In genomic region chr2:27024812-27025211, GRCh38 we compare ENCODE assay signal across 24 cellular contexts. TPM values are rescaled to one million over a fixed set of nuclear protein-coding genes. Genes with fewer than 3 reads are reported as not detected.
DNase-seq lines count a peak whose midpoint lies in the region; ATAC-seq and TF ChIP-seq lines count a peak whose summit lies in the region.
"Had no signal": no experiment of that assay in that cellular context is flagged by ENCODE, and none has a peak within 500 bp of the region (broad histone marks: within the 10 kb centered on the region; RNA-seq: fewer than 3 reads in every experiment).

No MANE protein-coding gene starts in this region.

- DNase-seq in cardiac muscle cell (ENCODE audit: low read depth in 1 of 2, low spot score in 1 of 2) (no peak), Right ventricle myocardium inferior (ENCODE audit: missing footprints) (no peak), Panc1 (ENCODE audit: low read depth, low spot score) (no peak), iPS-NIHi7 (ENCODE audit: extremely low spot score) (peak; percentile 56), psoas muscle (no peak)
- no peak for DNase-seq in stimulated activated naive CD8-positive, alpha-beta T cell treated with anti-CD3 and anti-CD28 coated beads, Interleukin-15, Interleukin-2, amounts not matched to agents 100 U/mL and 50 U/mL, for 24 hours
- DNase-seq: ACHN; activated gamma-delta T cell treated with Interleukin-2 at 50 U/mL for 16 hours; activated T-cell treated with anti-CD3 and anti-CD28 coated beads, Interleukin-2, amount 50 U/mL, for 4 hours; cerebellar nuclear complex; GF-D8; HFFc6; hypothalamus; left ventricle myocardium inferior; NCI-H1105; NCI-H2029; stimulated activated naive B cell treated with anti-CD40 and anti-IgM and Interleukin-4, amounts not matched to agents 10 μg/mL and 1 μg/mL and 100 μg/mL, for 72 hours; T-helper 17 cell had no signal

- in situ Hi-C loops in Panc1 (cut with HindIII; ENCODE audit: low pct_unique_long_range_greater_than_20kb, low sequenced_read_pairs) = no loop called here

- CTCF ChIA-PET in Panc1 (lab: Charles Lee) = no interaction called here

- intact Hi-C loops in Right ventricle myocardium inferior (cut with DNase I) (no loop called here), Panc1 (cut with micrococcal nuclease; ENCODE audit: unreplicated experiment) (no loop called here), psoas muscle (cut with DNase I) (no loop called here)

- H3K4me1 ChIP-seq in cardiac muscle cell (ENCODE audit: low read depth) = peaks cover 13% of the 10 kb centered on the region
- H3K4me1 ChIP-seq in Panc1 (ENCODE audit: control insufficient read depth, insufficient read depth, low read length) = peaks cover 6% of the 10 kb centered on the region
- H3K4me1 ChIP-seq in psoas muscle = peaks cover 8% of the 10 kb centered on the region
- H3K4me1 ChIP-seq: BLaER1 had no signal

- H3K4me3 ChIP-seq in cardiac muscle cell (no peak overlapping the region), Panc1 (ENCODE audit: low read depth in 2 of 2, low read length in 2 of 2) (no peak overlapping the region), psoas muscle (no peak overlapping the region)
- H3K4me3 ChIP-seq: BLaER1, left ventricle myocardium inferior, SK-N-MC had no signal

- no peak overlapping the region for H3K27ac ChIP-seq in cardiac muscle cell
- H3K27ac ChIP-seq in Panc1 (ENCODE audit: low read length) = no peak overlapping the region
- no peak overlapping the region for H3K27ac ChIP-seq in psoas muscle
- H3K27ac ChIP-seq: BLaER1, left ventricle myocardium inferior, RWPE1, SK-N-MC had no signal

- H3K27me3 ChIP-seq in cardiac muscle cell (no peaks in the 10 kb centered on the region), Panc1 (ENCODE audit: control insufficient read depth, insufficient read depth, low read length) (no peaks in the 10 kb centered on the region), psoas muscle (ENCODE audit: insufficient read depth in 3 of 3, low read length in 2 of 3) (no peaks in the 10 kb centered on the region)
- H3K27me3 ChIP-seq: BLaER1 had no signal

- POLR2A ChIA-PET in Panc1 (lab: Charles Lee) = no interaction called here

- H3K9me3 ChIP-seq in cardiac muscle cell (ENCODE audit: low read depth) (no peaks in the 10 kb centered on the region), Panc1 (ENCODE audit: control insufficient read depth, insufficient read depth, low read depth, low read length) (no peaks in the 10 kb centered on the region), psoas muscle (no peaks in the 10 kb centered on the region)
- H3K9me3 ChIP-seq: BLaER1, left ventricle myocardium inferior had no signal

- TF ChIP-seq CTCF in cardiac muscle cell (IDR thresholded peaks at IDR 0.05; ENCODE audit: low read depth, low read length) (peak; percentile 4), Panc1 (IDR thresholded peaks at IDR 0.05) (no peak), psoas muscle (IDR thresholded peaks at IDR 0.05) (no peak)

- BruUV-seq in Panc1 (replicated peaks; lab: Mats Ljungman, UMichigan) = no TSS peak

- H3K36me3 ChIP-seq in cardiac muscle cell = peaks cover 14% of the 10 kb centered on the region
- H3K36me3 ChIP-seq in Panc1 (ENCODE audit: control insufficient read depth, insufficient read depth, low read length) = no peaks in the 10 kb centered on the region
- H3K36me3 ChIP-seq in psoas muscle (ENCODE audit: insufficient read depth in 1 of 2, low read depth in 1 of 2) = peaks cover 0 to 77% of the 10 kb centered on the region in 2 donors

- no peak for ATAC-seq in Right ventricle myocardium inferior
- peak; percentile 35; the same call in 1 of the 2 replicates for ATAC-seq in Panc1
- ATAC-seq in stimulated activated naive CD8-positive, alpha-beta T cell treated with anti-CD3 and anti-CD28 coated beads, Interleukin-15, Interleukin-2, amounts not matched to agents 100 U/mL and 50 U/mL, for 24 hours = peak; percentile 19
- ATAC-seq in GM18873 (IDR thresholded peaks at IDR 0.05; ENCODE audit: low FRiP score, unreplicated experiment) = no peak
- no peak for ATAC-seq in psoas muscle
- no peak for ATAC-seq in HG03442 (IDR thresholded peaks at IDR 0.05; ENCODE audit: unreplicated experiment)
- ATAC-seq: activated T-cell treated with anti-CD3 and anti-CD28 coated beads, Interleukin-2, amount 50 U/mL, for 4 hours; sciatic nerve; T-helper 17 cell had no signal

- WGBS in psoas muscle, 3 donors = 91 to 95% (median 92%) methylated on average over 12 of the region's 12 CpGs

RNA-seq across cellular contexts. Expression of gene TMEM214, which starts 8.0 kb away (rescaled TPM):
- 38.9 and 48.5 TPM in 2 replicates for total RNA-seq in cardiac muscle cell
- polyA plus RNA-seq in cardiac muscle cell = 46.9 and 66.3 TPM in 2 replicates
- total RNA-seq in Right ventricle myocardium inferior = 32.7 TPM
- 77.8 TPM for total RNA-seq in Panc1 (2021; ENCODE audit: unreplicated experiment)
- 58.7 TPM for polyA plus RNA-seq in Panc1 (2012; ENCODE audit: insufficient read length)
- 10 to 100 TPM; 32.3 to 50.4 (median 41.5) TPM for total RNA-seq in psoas muscle
- 10 to 100 TPM; 29.4 to 43.2 (median 35.8) TPM for polyA plus RNA-seq in psoas muscle

RNA-seq across cellular contexts. Expression of gene AGBL5, which starts 26.7 kb away (rescaled TPM):
- total RNA-seq in cardiac muscle cell (52.0 and 52.5 TPM in 2 replicates), Right ventricle myocardium inferior (9.9 TPM), Panc1 (2021; ENCODE audit: unreplicated experiment) (55.6 TPM), psoas muscle (1 to 10 TPM; 5.5 to 8.6 (median 7.6) TPM)
- polyA plus RNA-seq in cardiac muscle cell (67.0 and 77.7 TPM in 2 replicates), psoas muscle (1 to 10 TPM; 3.6 to 5.3 (median 5.0) TPM)
- polyA plus RNA-seq in Panc1 (2012; ENCODE audit: insufficient read length) = 46.6 TPM

RNA-seq across cellular contexts. Expression of gene OST4, which starts 46.6 kb away (rescaled TPM):
- total RNA-seq in cardiac muscle cell (289 and 303 TPM in 2 replicates), Right ventricle myocardium inferior (411 TPM), Panc1 (2021; ENCODE audit: unreplicated experiment) (219 TPM), psoas muscle (100 to 1,000 TPM; 186 to 304 (median 236) TPM)
- polyA plus RNA-seq in cardiac muscle cell (768 and 779 TPM in 2 replicates), psoas muscle (100 to 1,000 TPM; 259 to 396 (median 306) TPM)
- 518 TPM for polyA plus RNA-seq in Panc1 (2012; ENCODE audit: insufficient read length)

RNA-seq across cellular contexts. Expression of gene EMILIN1, which starts 53.6 kb away (rescaled TPM):
- 18.5 and 20.2 TPM in 2 replicates for total RNA-seq in cardiac muscle cell
- 12.2 and 15.6 TPM in 2 replicates for polyA plus RNA-seq in cardiac muscle cell
- total RNA-seq in Right ventricle myocardium inferior = 25.8 TPM
- 0.31 TPM for total RNA-seq in Panc1 (2021; ENCODE audit: unreplicated experiment)
- polyA plus RNA-seq in Panc1 (2012; ENCODE audit: insufficient read length) = 1.2 TPM
- total RNA-seq in psoas muscle = 10 to 100 TPM in 1 of 4 donors, 1 to 10 TPM in 3; 6.1 to 14.3 (median 7.9) TPM
- 1 to 10 TPM; 4.9 to 7.3 (median 4.9) TPM for polyA plus RNA-seq in psoas muscle

RNA-seq across cellular contexts. Expression of gene MAPRE3, which starts 54.4 kb away (rescaled TPM):
- total RNA-seq in cardiac muscle cell (75.9 and 143 TPM in 2 replicates), Right ventricle myocardium inferior (58.9 TPM), Panc1 (2021; ENCODE audit: unreplicated experiment) (11.6 TPM), psoas muscle (100 to 1,000 TPM; 101 to 148 (median 122) TPM)
- polyA plus RNA-seq in cardiac muscle cell (212 TPM in 2 replicates), psoas muscle (100 to 1,000 TPM in 1 of 3 donors, 10 to 100 TPM in 2; 22.1 to 149 (median 76.3) TPM)
- 20.1 TPM for polyA plus RNA-seq in Panc1 (2012; ENCODE audit: insufficient read length)

Comparison
In these comparisons a context has a peak if more than half of its experiments do, and no peak if none do; other contexts are left out.
1. ATAC-seq: peak in Panc1 (single experiment) and stimulated activated naive CD8-positive, alpha-beta T cell treated with anti-CD3 and anti-CD28 coated beads, Interleukin-15, Interleukin-2, amounts not matched to agents 100 U/mL and 50 U/mL, for 24 hours (single experiment); none in Right ventricle myocardium inferior (single experiment), GM18873 (single experiment), psoas muscle (0 of 4) and HG03442 (single experiment).